ENCODE assay signal across 23 cellular contexts in the genomic region with DNA sequence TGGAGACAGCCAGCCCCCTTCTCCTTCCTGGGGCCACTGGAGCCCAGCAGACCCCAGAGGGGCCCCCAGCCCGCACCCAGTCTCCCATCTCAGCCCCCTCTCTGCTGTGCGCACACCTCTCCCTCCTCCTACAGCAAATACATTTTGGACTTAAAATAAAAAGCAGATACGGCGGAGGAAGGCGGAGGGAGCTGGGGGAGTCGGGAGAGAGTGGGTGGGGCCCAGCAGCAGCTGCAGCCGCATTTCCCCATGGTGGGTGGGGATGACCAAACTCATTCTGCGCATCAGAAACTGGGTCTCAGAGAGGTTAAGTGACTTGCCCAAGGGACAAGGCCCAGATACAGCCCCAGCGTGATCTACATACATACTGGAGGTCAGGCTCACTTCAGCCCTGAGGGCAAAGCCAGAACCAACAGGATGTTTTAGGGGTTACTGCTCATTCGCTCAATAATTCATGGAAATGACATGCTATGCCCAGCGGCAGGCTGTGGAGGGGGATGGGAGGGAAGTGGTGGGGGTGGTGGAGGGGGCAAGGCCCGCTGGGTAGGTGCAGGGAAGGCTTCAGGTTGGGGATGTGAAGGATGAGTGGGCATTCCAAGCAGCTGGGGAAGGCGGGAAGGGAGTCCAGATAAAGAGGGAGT.
"Had no signal": no experiment of that assay in that cellular context is flagged by ENCODE, and none has a peak within 500 bp of the region (broad histone marks: within the 10 kb centered on the region; RNA-seq: fewer than 3 reads in every experiment).

No MANE protein-coding gene starts in this region.

- H3K36me3 Mint-ChIP-seq: activated CD8-positive, alpha-beta memory T cell treated with anti-CD3 and anti-CD28 coated beads, Interleukin-2, amount 10 ng/mL, durations not matched to agents 7 days and 5 days; activated naive CD4-positive, alpha-beta T cell treated with anti-CD3 and anti-CD28 coated beads, Interleukin-2, amount 10 ng/mL, durations not matched to agents 7 days and 5 days; naive thymus-derived CD4-positive, alpha-beta T cell had no signal

- H3K27me3 ChIP-seq: upper lobe of left lung had no signal

- H3K9me3 ChIP-seq: gastroesophageal sphincter, heart right ventricle, lower lobe of right lung, upper lobe of left lung had no signal

- H3K4me3 Mint-ChIP-seq: activated CD4-positive, alpha-beta T cell treated with anti-CD3 and anti-CD28 coated beads, Interleukin-2, amount 10 ng/mL, durations not matched to agents 7 days and 5 days; activated CD8-positive, alpha-beta memory T cell treated with anti-CD3 and anti-CD28 coated beads, Interleukin-2, amount 10 ng/mL, durations not matched to agents 7 days and 5 days; activated CD8-positive, alpha-beta T cell treated with anti-CD3 and anti-CD28 coated beads for 36 hours; activated naive CD4-positive, alpha-beta T cell treated with anti-CD3 and anti-CD28 coated beads, Interleukin-2, amount 10 ng/mL, durations not matched to agents 7 days and 5 days; naive thymus-derived CD4-positive, alpha-beta T cell; neural crest cell; T-helper 2 cell treated with Interferon-gamma antibody and Interleukin-4, amounts not matched to agents 5 μg/mL and 100 μg/mL, for 36 hours had no signal

- H3K4me2 ChIP-seq: smooth muscle cell had no signal

- H3K36me3 ChIP-seq: gastroesophageal sphincter, heart right ventricle, lower lobe of right lung, upper lobe of left lung, WERI-Rb-1 had no signal

- H3K27ac Mint-ChIP-seq: activated CD4-positive, alpha-beta T cell treated with anti-CD3 and anti-CD28 coated beads, Interleukin-2, amount 10 ng/mL, durations not matched to agents 7 days and 5 days; activated CD8-positive, alpha-beta memory T cell treated with anti-CD3 and anti-CD28 coated beads, Interleukin-2, amount 10 ng/mL, durations not matched to agents 7 days and 5 days; activated CD8-positive, alpha-beta T cell treated with anti-CD3 and anti-CD28 coated beads for 36 hours; activated naive CD4-positive, alpha-beta T cell treated with anti-CD3 and anti-CD28 coated beads, Interleukin-2, amount 10 ng/mL, durations not matched to agents 7 days and 5 days; naive thymus-derived CD4-positive, alpha-beta T cell; T-helper 2 cell treated with Interferon-gamma antibody and Interleukin-4, amounts not matched to agents 5 μg/mL and 100 μg/mL, for 36 hours had no signal

- DNase-seq: activated CD4-positive, alpha-beta T cell treated with anti-CD3 and anti-CD28 coated beads, Interleukin-2, amount 10 ng/mL, durations not matched to agents 7 days and 5 days; activated CD4-positive, CD25-positive, alpha-beta regulatory T cell treated with anti-CD3 and anti-CD28 coated beads, Interleukin-2, amount 50 U/mL, for 72 hours; activated CD8-positive, alpha-beta memory T cell treated with anti-CD3 and anti-CD28 coated beads, Interleukin-2, amount 10 ng/mL, durations not matched to agents 7 days and 5 days; activated CD8-positive, alpha-beta T cell treated with anti-CD3 and anti-CD28 coated beads for 36 hours; activated effector memory CD4-positive, alpha-beta T cell treated with anti-CD3 and anti-CD28 coated beads, Interleukin-2, amount 50 U/mL, for 16 hours; activated naive CD4-positive, alpha-beta T cell treated with anti-CD3 and anti-CD28 coated beads, Interleukin-2, amount 10 ng/mL, durations not matched to agents 7 days and 5 days; activated T-cell treated with anti-CD3 and anti-CD28 coated beads for 4 hours; cerebellar nuclear complex; heart right ventricle; lower lobe of right lung; naive thymus-derived CD4-positive, alpha-beta T cell; stimulated activated CD4-positive, alpha-beta T cell treated with anti-CD3 and anti-CD28 coated beads, Interleukin-2, amount 100 ng/mL, for 48 hours; stimulated activated naive CD4-positive, alpha-beta T cell; upper lobe of left lung; WERI-Rb-1 had no signal

- H3K4me1 Mint-ChIP-seq: activated CD4-positive, alpha-beta T cell treated with anti-CD3 and anti-CD28 coated beads, Interleukin-2, amount 10 ng/mL, durations not matched to agents 7 days and 5 days; activated CD8-positive, alpha-beta memory T cell treated with anti-CD3 and anti-CD28 coated beads, Interleukin-2, amount 10 ng/mL, durations not matched to agents 7 days and 5 days; activated naive CD4-positive, alpha-beta T cell treated with anti-CD3 and anti-CD28 coated beads, Interleukin-2, amount 10 ng/mL, durations not matched to agents 7 days and 5 days; naive thymus-derived CD4-positive, alpha-beta T cell had no signal

- H3K9me3 Mint-ChIP-seq: activated CD4-positive, alpha-beta T cell treated with anti-CD3 and anti-CD28 coated beads, Interleukin-2, amount 10 ng/mL, durations not matched to agents 7 days and 5 days; activated CD8-positive, alpha-beta T cell treated with anti-CD3 and anti-CD28 coated beads for 36 hours; activated naive CD4-positive, alpha-beta T cell treated with anti-CD3 and anti-CD28 coated beads, Interleukin-2, amount 10 ng/mL, durations not matched to agents 7 days and 5 days; naive thymus-derived CD4-positive, alpha-beta T cell; neural crest cell; T-helper 2 cell treated with Interferon-gamma antibody and Interleukin-4, amounts not matched to agents 5 μg/mL and 100 μg/mL, for 36 hours had no signal

- H3K4me3 ChIP-seq: coronary artery, gastroesophageal sphincter, heart right ventricle, lower lobe of right lung, smooth muscle cell, upper lobe of left lung had no signal

- ATAC-seq: activated CD8-positive, alpha-beta memory T cell treated with anti-CD3 and anti-CD28 coated beads, Interleukin-2, amount 10 ng/mL, durations not matched to agents 7 days and 5 days; activated CD8-positive, alpha-beta T cell treated with anti-CD3 and anti-CD28 coated beads for 36 hours; gastroesophageal sphincter; heart right ventricle; left lobe of liver; lower lobe of right lung; naive thymus-derived CD4-positive, alpha-beta T cell; sciatic nerve had no signal

- H3K27ac ChIP-seq: coronary artery, epithelial cell of prostate, gastroesophageal sphincter, heart right ventricle, lower lobe of right lung, upper lobe of left lung, WERI-Rb-1 had no signal

- H3K4me1 ChIP-seq: gastroesophageal sphincter, heart right ventricle, lower lobe of right lung, upper lobe of left lung had no signal
